22 cellular contexts compared by ENCODE assay signal in genomic region chr13:113086031-113086750, GRCh38. TPM values are rescaled to one million over a fixed set of nuclear protein-coding genes. Genes with fewer than 3 reads are reported as not detected.
DNase-seq lines count a peak whose midpoint lies in the region; ATAC-seq and TF ChIP-seq lines count a peak whose summit lies in the region.
"Had no signal": no experiment of that assay in that cellular context is flagged by ENCODE, and none has a peak within 500 bp of the region (broad histone marks: within the 10 kb centered on the region; RNA-seq: fewer than 3 reads in every experiment).

No MANE protein-coding gene starts in this region.

- no peaks in the 10 kb centered on the region for H3K36me3 ChIP-seq in endodermal cell (ENCODE audit: control insufficient read depth, insufficient read depth, low read length)
- H3K36me3 ChIP-seq: SJSA1 had no signal

- H3K27ac ChIP-seq in endodermal cell (ENCODE audit: low read depth, low read length): no peak overlapping the region
- H3K27ac ChIP-seq: hepatocyte, SJSA1, skin epidermis had no signal

- H3K27ac Mint-ChIP-seq in endodermal cell (no peak overlapping the region), progenitor cell of endocrine pancreas (no peak overlapping the region)
- H3K27ac Mint-ChIP-seq in activated T-cell treated with anti-CD3 and anti-CD28 coated beads, Interleukin-2, amount 50 U/mL, for 72 hours: no peak overlapping the region
- H3K27ac Mint-ChIP-seq: activated CD4-positive, alpha-beta T cell treated with anti-CD3 and anti-CD28 coated beads, Interleukin-2, amount 10 ng/mL, durations not matched to agents 24 days and 14 days; CD8-positive, alpha-beta T cell had no signal

- TF ChIP-seq CTCF in endodermal cell (conservative IDR thresholded peaks at IDR 0.05) (peak; percentile 69), retinal pigment epithelial cell (conservative IDR thresholded peaks at IDR 0.05; ENCODE audit: low read depth, low read length) (peak; percentile 13), progenitor cell of endocrine pancreas (IDR thresholded peaks at IDR 0.05; ENCODE audit: unreplicated experiment) (no peak)

- no peaks in the 10 kb centered on the region for H3K27me3 ChIP-seq in endodermal cell (ENCODE audit: control insufficient read depth, insufficient read depth, low read length, poor library complexity, severe bottlenecking)
- H3K27me3 ChIP-seq: hepatocyte, SJSA1 had no signal

- H3K4me3 ChIP-seq in endodermal cell (ENCODE audit: low read length): no peak overlapping the region
- no peak overlapping the region for H3K4me3 ChIP-seq in retinal pigment epithelial cell (ENCODE audit: low read length)
- H3K4me3 ChIP-seq: hepatocyte, SJSA1, skin epidermis had no signal

- H3K9me3 Mint-ChIP-seq in endodermal cell (no peaks in the 10 kb centered on the region), progenitor cell of endocrine pancreas (ENCODE audit: low read depth) (no peaks in the 10 kb centered on the region)
- H3K9me3 Mint-ChIP-seq in activated T-cell treated with anti-CD3 and anti-CD28 coated beads, Interleukin-2, amount 50 U/mL, for 72 hours: no peaks in the 10 kb centered on the region
- H3K9me3 Mint-ChIP-seq: activated CD4-positive, alpha-beta T cell treated with anti-CD3 and anti-CD28 coated beads, Interleukin-2, amount 10 ng/mL, durations not matched to agents 24 days and 14 days; CD8-positive, alpha-beta T cell had no signal

- no peaks in the 10 kb centered on the region for H3K9me3 ChIP-seq in endodermal cell (ENCODE audit: control insufficient read depth, low read length)
- H3K9me3 ChIP-seq: SJSA1 had no signal

- H3K27me3 Mint-ChIP-seq in endodermal cell (ENCODE audit: insufficient read depth) (peaks cover 2% of the 10 kb centered on the region), progenitor cell of endocrine pancreas (no peaks in the 10 kb centered on the region)
- H3K27me3 Mint-ChIP-seq in activated T-cell treated with anti-CD3 and anti-CD28 coated beads, Interleukin-2, amount 50 U/mL, for 72 hours (ENCODE audit: low read depth): no peaks in the 10 kb centered on the region
- H3K27me3 Mint-ChIP-seq: activated CD4-positive, alpha-beta T cell treated with anti-CD3 and anti-CD28 coated beads, Interleukin-2, amount 10 ng/mL, durations not matched to agents 24 days and 14 days had no signal

- no peaks in the 10 kb centered on the region for H3K4me1 ChIP-seq in endodermal cell (ENCODE audit: control insufficient read depth, insufficient read depth, low read length)
- H3K4me1 ChIP-seq: SJSA1 had no signal

- peaks cover 25% of the 10 kb centered on the region for H3K36me3 Mint-ChIP-seq in endodermal cell (ENCODE audit: low read depth)
- no peaks in the 10 kb centered on the region for H3K36me3 Mint-ChIP-seq in activated T-cell treated with anti-CD3 and anti-CD28 coated beads, Interleukin-2, amount 50 U/mL, for 72 hours (ENCODE audit: insufficient read depth in 2 of 2)
- H3K36me3 Mint-ChIP-seq in progenitor cell of endocrine pancreas (ENCODE audit: insufficient read depth): peaks cover 10% of the 10 kb centered on the region

- no peak for ATAC-seq in activated T-cell treated with anti-CD3 and anti-CD28 coated beads, Interleukin-2, amount 50 U/mL, for 72 hours (replicated peaks in 1 of 2)
- ATAC-seq: CD8-positive, alpha-beta T cell had no signal

- no peak overlapping the region for H3K9ac ChIP-seq in endodermal cell (ENCODE audit: extremely low read depth, low read length, poor library complexity, severe bottlenecking)

- WGBS in endodermal cell (ENCODE audit: insufficient coverage in 1 of 2, insufficient read length in 1 of 2), 2 experiments: 87 to 89% methylated on average over 19 to 32 of the region's 32 CpGs

- no peak overlapping the region for H3K4me3 Mint-ChIP-seq in endodermal cell
- H3K4me3 Mint-ChIP-seq in activated T-cell treated with anti-CD3 and anti-CD28 coated beads, Interleukin-2, amount 50 U/mL, for 72 hours: no peak overlapping the region
- no peak overlapping the region for H3K4me3 Mint-ChIP-seq in progenitor cell of endocrine pancreas (ENCODE audit: low read depth)
- H3K4me3 Mint-ChIP-seq: activated CD4-positive, alpha-beta T cell treated with anti-CD3 and anti-CD28 coated beads, Interleukin-2, amount 10 ng/mL, durations not matched to agents 24 days and 14 days; CD8-positive, alpha-beta T cell had no signal

- DNase-seq in DMS 273 (lab: John Stamatoyannopoulos, UW; ENCODE audit: unreplicated experiment) (peak; percentile 71), DMS 273 treated with DMSO at 0.1 percent for 48 hours (lab: John Stamatoyannopoulos, UW) (no peak), HuH-7 (ENCODE audit: low spot score) (peak; percentile 98), endodermal cell (peak; percentile 76), retinal pigment epithelial cell (ENCODE audit: low read depth) (no peak), foreskin melanocyte (no peak), progenitor cell of endocrine pancreas (ENCODE audit: low spot score, unreplicated experiment) (no peak)
- no peak for DNase-seq in activated T-cell treated with anti-CD3 and anti-CD28 coated beads, Interleukin-2, amount 50 U/mL, for 72 hours
- DNase-seq: activated CD4-positive, alpha-beta T cell treated with anti-CD3 and anti-CD28 coated beads, Interleukin-2, amount 10 ng/mL, durations not matched to agents 24 days and 14 days; activated CD8-positive, alpha-beta memory T cell treated with anti-CD3 and anti-CD28 coated beads, Interleukin-2, amount 50 U/mL, for 48 hours; activated naive CD4-positive, alpha-beta T cell treated with Interleukin-2 at 50 U/mL for 16 hours; effector CD8-positive, alpha-beta T cell; NCI-H1694 treated with DMSO at 0.1 percent for 48 hours; NCI-H446 treated with DMSO at 0.1 percent for 48 hours; T-helper 9 cell had no signal

- H3K4me1 Mint-ChIP-seq in endodermal cell (peaks cover 8% of the 10 kb centered on the region), progenitor cell of endocrine pancreas (ENCODE audit: low read depth) (no peaks in the 10 kb centered on the region)
- no peaks in the 10 kb centered on the region for H3K4me1 Mint-ChIP-seq in activated T-cell treated with anti-CD3 and anti-CD28 coated beads, Interleukin-2, amount 50 U/mL, for 72 hours (ENCODE audit: low read depth)
- H3K4me1 Mint-ChIP-seq: activated CD4-positive, alpha-beta T cell treated with anti-CD3 and anti-CD28 coated beads, Interleukin-2, amount 10 ng/mL, durations not matched to agents 24 days and 14 days had no signal

RNA-seq across cellular contexts. Expression of gene F7, which starts 19.4 kb away (rescaled TPM):
- total RNA-seq in endodermal cell (1 to 10 TPM; 4.7 to 6.4 TPM), progenitor cell of endocrine pancreas (5.7 and 7.3 TPM in 2 replicates)
- 2.3 TPM for polyA plus RNA-seq in endodermal cell (2013, experiment 1 of 2)
- 1.2 TPM for polyA plus RNA-seq in endodermal cell (2013, experiment 2 of 2)
- total RNA-seq in activated T-cell treated with anti-CD3 and anti-CD28 coated beads, Interleukin-2, amount 50 U/mL, for 72 hours: not detected
- total RNA-seq: A172; activated CD4-positive, alpha-beta T cell treated with anti-CD3 and anti-CD28 coated beads, Interleukin-2, amount 10 ng/mL, durations not matched to agents 24 days and 14 days; CD8-positive, alpha-beta T cell; fibroblast of lung; SJSA1 had no signal
- polyA plus RNA-seq: fibroblast of lung had no signal

RNA-seq across cellular contexts. Expression of gene F10, which starts 36.4 kb away (rescaled TPM):
- total RNA-seq in endodermal cell: 10 to 100 TPM; 18.7 to 32.4 TPM
- 15.5 TPM for polyA plus RNA-seq in endodermal cell (2013, experiment 1 of 2)
- 18.2 TPM for polyA plus RNA-seq in endodermal cell (2013, experiment 2 of 2)
- total RNA-seq in activated T-cell treated with anti-CD3 and anti-CD28 coated beads, Interleukin-2, amount 50 U/mL, for 72 hours: not detected
- 29.7 and 30.2 TPM in 2 replicates for total RNA-seq in progenitor cell of endocrine pancreas
- total RNA-seq: activated CD4-positive, alpha-beta T cell treated with anti-CD3 and anti-CD28 coated beads, Interleukin-2, amount 10 ng/mL, durations not matched to agents 24 days and 14 days; CD8-positive, alpha-beta T cell; osteoblast had no signal

Comparison
In these comparisons a context has a peak if more than half of its experiments do, and no peak if none do; other contexts are left out.
1. DNase-seq: peak in DMS 273 (single experiment), HuH-7 (single experiment) and endodermal cell (single experiment); none in DMS 273 treated with DMSO at 0.1 percent for 48 hours (single experiment), retinal pigment epithelial cell (single experiment), foreskin melanocyte (single experiment), activated T-cell treated with anti-CD3 and anti-CD28 coated beads, Interleukin-2, amount 50 U/mL, for 72 hours (0 of 2) and progenitor cell of endocrine pancreas (single experiment).
2. RNA of gene F10, which starts 36.4 kb away (total RNA-seq): 18.7 to 32.4 TPM in endodermal cell and 29.7 to 30.2 TPM in progenitor cell of endocrine pancreas; not detected in activated T-cell treated with anti-CD3 and anti-CD28 coated beads, Interleukin-2, amount 50 U/mL, for 72 hours; every median in the first group is over 10 times any median in the second.